In genomic region chr6:26205625-26206574, GRCh38 we compare ENCODE assay signal across 1 cellular context.
A peak's percentile ranks its signal among the peaks of the same experiment; 100 is the strongest.
TF ChIP-seq lines count a peak whose summit lies in the region.

No MANE protein-coding gene starts in this region.

TF ChIP-seq in H1, 55 proteins besides CTCF, POLR2A, EP300 and RAD21:
- TF ChIP-seq TAF1 (IDR thresholded peaks at IDR 0.05; ENCODE audit: low read depth, low read length) (0 out of 2 replicates have a peak, but pooled peaks have one; percentile 10), CBX8 (IDR thresholded peaks at IDR 0.05; ENCODE audit: borderline replicate concordance, low read depth, low read length) (no peak), POU5F1 (IDR thresholded peaks at IDR 0.05; ENCODE audit: low read depth, low read length) (no peak), POLR2AphosphoS5 (IDR thresholded peaks at IDR 0.05; ENCODE audit: low read depth, low read length) (peak; percentile 95), CHD1 (IDR thresholded peaks at IDR 0.05; ENCODE audit: low read depth, low read length) (peak; percentile 42), TAF7 (optimal IDR thresholded peaks at IDR 0.05; ENCODE audit: borderline replicate concordance, low read depth, low read length) (peak; percentile 63), ATF2 (IDR thresholded peaks at IDR 0.05; ENCODE audit: low read length) (peak; percentile 66)
